Comparison of ENCODE assay signal across 14 cellular contexts in genomic region chr16:645852-646678, GRCh38. TPM values are rescaled to one million over a fixed set of nuclear protein-coding genes. Genes with fewer than 3 reads are reported as not detected.
DNase-seq lines count a peak whose midpoint lies in the region; ATAC-seq and TF ChIP-seq lines count a peak whose summit lies in the region.
"Had no signal": no experiment of that assay in that cellular context is flagged by ENCODE, and none has a peak within 500 bp of the region (broad histone marks: within the 10 kb centered on the region; RNA-seq: fewer than 3 reads in every experiment).

No MANE protein-coding gene starts in this region.

- H3K4me3 ChIP-seq in mucosa of descending colon: no peak overlapping the region
- H3K4me3 ChIP-seq in H7 (ENCODE audit: insufficient read depth, low read depth, low read length): no peak overlapping the region

- peak; percentile 44 for DNase-seq in LoVo (ENCODE audit: low spot score)
- DNase-seq in mucosa of descending colon: peak; percentile 57 to 89 (median 76)
- no peak for DNase-seq in H7
- DNase-seq in NAMALWA (ENCODE audit: low spot score): no peak
- DNase-seq in NCI-H128 (lab: John Stamatoyannopoulos, UW; ENCODE audit: unreplicated experiment): no peak
- no peak for DNase-seq in GM19238 (ENCODE audit: insufficient read length, low spot score)
- DNase-seq: ACHN; activated CD8-positive, alpha-beta T cell treated with anti-CD3 and anti-CD28 coated beads, Interleukin-2, amount 10 ng/mL, durations not matched to agents 7 days and 5 days; activated effector memory CD4-positive, alpha-beta T cell treated with anti-CD3 and anti-CD28 coated beads, Interleukin-2, amount 50 U/mL, for 16 hours; natural killer cell; NCI-H2081 treated with DMSO at 0.1 percent for 48 hours; SK-N-SH had no signal

- peaks cover 60% of the 10 kb centered on the region for H3K4me1 ChIP-seq in mucosa of descending colon (ENCODE audit: low read depth)

- ATAC-seq in mucosa of descending colon: peak; percentile 47
- ATAC-seq: activated CD8-positive, alpha-beta T cell treated with anti-CD3 and anti-CD28 coated beads, Interleukin-2, amount 10 ng/mL, durations not matched to agents 7 days and 5 days; natural killer cell had no signal

- TF ChIP-seq CTCF in 22Rv1 (IDR thresholded peaks at IDR 0.05): no peak
- no peak for TF ChIP-seq CTCF in mucosa of descending colon (IDR thresholded peaks at IDR 0.05)

- H3K27me3 ChIP-seq in H7 (ENCODE audit: control insufficient read depth, insufficient read depth, low read length): peaks cover 3% of the 10 kb centered on the region

- no peaks in the 10 kb centered on the region for H3K9me3 ChIP-seq in mucosa of descending colon
- H3K9me3 ChIP-seq: SK-N-SH had no signal

- intact Hi-C loops in mucosa of descending colon (cut with DNase I, micrococcal nuclease): no loop called here

- peak overlapping the region; percentile 96 for H3K27ac ChIP-seq in 22Rv1
- H3K27ac ChIP-seq in cingulate gyrus (ENCODE audit: low read depth, low read length): peak overlapping the region; percentile 39

- H3K36me3 ChIP-seq in mucosa of descending colon (ENCODE audit: low read depth): peaks cover 3% of the 10 kb centered on the region
- H3K36me3 ChIP-seq in H7 (replicated peaks; ENCODE audit: control insufficient read depth, insufficient read depth, low read length): no peaks in the 10 kb centered on the region; the same call in 1 of the 2 replicates

RNA-seq across cellular contexts. Expression of gene WDR90, which starts 3.1 kb away (rescaled TPM):
- 10 to 100 TPM; 35.0 to 54.9 (median 50.2) TPM for total RNA-seq in mucosa of descending colon
- total RNA-seq in H7 (2014; rRNA removed; shearing (Covaris generic)): 35.3 and 38.3 TPM in 2 replicates

RNA-seq across cellular contexts. Expression of gene MCRIP2, which starts 4.4 kb away (rescaled TPM):
- 100 to 1,000 TPM in 2 of 3 donors, 10 to 100 TPM in 1; 76.3 to 116 (median 100) TPM for total RNA-seq in mucosa of descending colon
- total RNA-seq in H7 (2014; rRNA removed; shearing (Covaris generic)): 71.5 and 83.1 TPM in 2 replicates

RNA-seq across cellular contexts. Expression of gene METTL26, which starts 10.0 kb away (rescaled TPM):
- 10 to 100 TPM; 40.3 to 52.4 (median 50.0) TPM for total RNA-seq in mucosa of descending colon
- 129 and 135 TPM in 2 replicates for total RNA-seq in H7 (2014; rRNA removed; shearing (Covaris generic))

RNA-seq across cellular contexts. Expression of gene WFIKKN1, which starts 15.3 kb away (rescaled TPM):
- 1 to 10 TPM; 1.1 to 2.2 (median 1.6) TPM for total RNA-seq in mucosa of descending colon
- total RNA-seq in H7 (2014; rRNA removed; shearing (Covaris generic)): 4.5 and 5.5 TPM in 2 replicates

RNA-seq across cellular contexts. Expression of gene RHOT2, which starts 21.9 kb away (rescaled TPM):
- total RNA-seq in mucosa of descending colon: 100 to 1,000 TPM; 124 to 138 (median 127) TPM
- 164 and 174 TPM in 2 replicates for total RNA-seq in H7 (2014; rRNA removed; shearing (Covaris generic))

Comparison
In these comparisons a context has a peak if more than half of its experiments do, and no peak if none do; other contexts are left out.
1. DNase-seq: peak in LoVo (single experiment) and mucosa of descending colon (3 of 3); none in H7 (single experiment), NAMALWA (single experiment), NCI-H128 (single experiment) and GM19238 (single experiment).